Comparison of ENCODE assay signal across 1 cellular context in the genomic region with DNA sequence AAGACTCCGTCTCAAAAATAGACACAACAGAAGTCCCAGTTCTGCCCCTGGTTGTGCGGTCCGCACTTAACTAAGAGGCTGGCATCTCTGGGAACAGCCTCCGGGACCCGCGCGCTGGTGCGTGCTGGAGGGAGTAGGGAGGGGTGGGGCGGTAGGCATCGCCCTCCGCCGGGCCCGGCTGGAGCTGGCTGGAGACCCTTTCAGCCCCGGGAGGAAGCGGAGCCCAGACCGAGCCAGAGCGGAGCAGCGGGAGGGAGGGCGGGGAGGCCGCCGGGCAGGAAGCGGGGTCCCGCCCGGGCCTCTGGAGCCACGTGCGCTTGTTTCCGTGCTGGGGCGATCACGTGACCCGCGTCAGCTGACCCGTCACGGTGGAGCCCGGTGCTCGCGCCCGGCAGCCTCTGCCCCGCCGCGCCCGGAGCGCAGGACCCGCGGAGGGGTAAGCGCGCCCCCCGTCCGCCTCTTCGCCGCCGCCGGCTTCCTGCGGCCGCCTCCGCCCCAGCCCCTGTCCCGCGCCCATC.
TF ChIP-seq lines count a peak whose summit lies in the region.

Gene WDR81, plus strand, starts transcription at position 354 of the 518 bp plus-strand sequence. CDS start 256 bp downstream, outside the sequence.

TF ChIP-seq in K562, 482 proteins besides CTCF, POLR2A, EP300 and RAD21 (continued from another document and continues in another):
- TF ChIP-seq NR2C2 (CRISPR knock-in tag; IDR thresholded peaks at IDR 0.05) (0 out of 2 replicates have a peak, but pooled peaks have one; percentile 10), NR2C2 (tag; IDR thresholded peaks at IDR 0.05) (peak; percentile 41; the same call in 1 of the 2 replicates), ZNF75A (CRISPR knock-in tag; IDR thresholded peaks at IDR 0.05) (no peak), ETV1 (tag; conservative IDR thresholded peaks at IDR 0.05; ENCODE audit: low read depth) (no peak), CBFA2T3 (IDR thresholded peaks at IDR 0.05) (no peak), ZNF143 (CRISPR knock-in tag; IDR thresholded peaks at IDR 0.05) (no peak), ZFP36 (IDR thresholded peaks at IDR 0.05; ENCODE audit: low read depth, low read length, partially characterized antibody) (no peak), ZFPM2 (CRISPR knock-in tag; IDR thresholded peaks at IDR 0.05) (no peak), NR2F6 (CRISPR knock-in tag; IDR thresholded peaks at IDR 0.05) (no peak), SIN3B (IDR thresholded peaks at IDR 0.05; ENCODE audit: low read depth) (peak; percentile 92), ZNF639 (CRISPR knock-in tag; conservative IDR thresholded peaks at IDR 0.05 in 1 of 2, IDR thresholded peaks at IDR 0.05 in 1 of 2) (peak in 1 of 2 experiments; percentile 27; a peak in 1 of 4 replicates), KLF16 (IDR thresholded peaks at IDR 0.05) (no peak), IFI16 (CRISPR knock-in tag; IDR thresholded peaks at IDR 0.05) (no peak), RREB1 (CRISPR knock-in tag; IDR thresholded peaks at IDR 0.05) (no peak), FIP1L1 (IDR thresholded peaks at IDR 0.05; ENCODE audit: low read depth, low read length, poor library complexity, severe bottlenecking) (no peak), ZNF780A (CRISPR knock-in tag; IDR thresholded peaks at IDR 0.05) (no peak), MIER1 (IDR thresholded peaks at IDR 0.05; ENCODE audit: low read depth) (no peak), ZBTB33 (CRISPR knock-in tag; IDR thresholded peaks at IDR 0.05) (0 out of 2 replicates have a peak, but pooled peaks have one; percentile 22), NEUROD1 (IDR thresholded peaks at IDR 0.05; ENCODE audit: borderline replicate concordance, low read depth, low read length, partially characterized antibody) (no peak), MCM2 (IDR thresholded peaks at IDR 0.05; ENCODE audit: low read depth) (no peak), ZNF717 (CRISPR knock-in tag; IDR thresholded peaks at IDR 0.05) (no peak), ZFP30 (CRISPR knock-in tag; IDR thresholded peaks at IDR 0.05; ENCODE audit: borderline replicate concordance) (no peak), PRPF4 (IDR thresholded peaks at IDR 0.05; ENCODE audit: insufficient read depth, low read depth, low read length, poor library complexity, severe bottlenecking) (no peak), EP400 (IDR thresholded peaks at IDR 0.05) (peak; percentile 55; the same call in 1 of the 2 replicates), MYNN (IDR thresholded peaks at IDR 0.05) (no peak), MYNN (CRISPR knock-in tag; IDR thresholded peaks at IDR 0.05) (no peak), SRSF9 (IDR thresholded peaks at IDR 0.05; ENCODE audit: borderline replicate concordance, low read depth, low read length) (no peak), HIVEP1 (CRISPR knock-in tag; IDR thresholded peaks at IDR 0.05) (no peak), HEY1 (CRISPR knock-in tag; IDR thresholded peaks at IDR 0.05; ENCODE audit: borderline replicate concordance) (no peak), HOMEZ (CRISPR knock-in tag; IDR thresholded peaks at IDR 0.05) (no peak), ZNF165 (CRISPR knock-in tag; IDR thresholded peaks at IDR 0.05; ENCODE audit: borderline replicate concordance) (no peak), GATA2 (CRISPR knock-in tag; IDR thresholded peaks at IDR 0.05) (no peak), NR0B1 (IDR thresholded peaks at IDR 0.05; ENCODE audit: partially characterized antibody) (no peak), RBBP5 (IDR thresholded peaks at IDR 0.05; ENCODE audit: borderline replicate concordance, insufficient read depth, low read length, poor library complexity, severe bottlenecking) (peak; percentile 48), HNRNPUL1 (IDR thresholded peaks at IDR 0.05; ENCODE audit: low read length) (no peak), CREBBP (IDR thresholded peaks at IDR 0.05; ENCODE audit: low read depth, low read length) (no peak), ARNT (IDR thresholded peaks at IDR 0.05) (no peak)
- TF ChIP-seq, protein P1, sequence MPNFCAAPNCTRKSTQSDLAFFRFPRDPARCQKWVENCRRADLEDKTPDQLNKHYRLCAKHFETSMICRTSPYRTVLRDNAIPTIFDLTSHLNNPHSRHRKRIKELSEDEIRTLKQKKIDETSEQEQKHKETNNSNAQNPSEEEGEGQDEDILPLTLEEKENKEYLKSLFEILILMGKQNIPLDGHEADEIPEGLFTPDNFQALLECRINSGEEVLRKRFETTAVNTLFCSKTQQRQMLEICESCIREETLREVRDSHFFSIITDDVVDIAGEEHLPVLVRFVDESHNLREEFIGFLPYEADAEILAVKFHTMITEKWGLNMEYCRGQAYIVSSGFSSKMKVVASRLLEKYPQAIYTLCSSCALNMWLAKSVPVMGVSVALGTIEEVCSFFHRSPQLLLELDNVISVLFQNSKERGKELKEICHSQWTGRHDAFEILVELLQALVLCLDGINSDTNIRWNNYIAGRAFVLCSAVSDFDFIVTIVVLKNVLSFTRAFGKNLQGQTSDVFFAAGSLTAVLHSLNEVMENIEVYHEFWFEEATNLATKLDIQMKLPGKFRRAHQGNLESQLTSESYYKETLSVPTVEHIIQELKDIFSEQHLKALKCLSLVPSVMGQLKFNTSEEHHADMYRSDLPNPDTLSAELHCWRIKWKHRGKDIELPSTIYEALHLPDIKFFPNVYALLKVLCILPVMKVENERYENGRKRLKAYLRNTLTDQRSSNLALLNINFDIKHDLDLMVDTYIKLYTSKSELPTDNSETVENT (CRISPR knock-in tag; IDR thresholded peaks at IDR 0.05) = no peak
- TF ChIP-seq, protein P2, sequence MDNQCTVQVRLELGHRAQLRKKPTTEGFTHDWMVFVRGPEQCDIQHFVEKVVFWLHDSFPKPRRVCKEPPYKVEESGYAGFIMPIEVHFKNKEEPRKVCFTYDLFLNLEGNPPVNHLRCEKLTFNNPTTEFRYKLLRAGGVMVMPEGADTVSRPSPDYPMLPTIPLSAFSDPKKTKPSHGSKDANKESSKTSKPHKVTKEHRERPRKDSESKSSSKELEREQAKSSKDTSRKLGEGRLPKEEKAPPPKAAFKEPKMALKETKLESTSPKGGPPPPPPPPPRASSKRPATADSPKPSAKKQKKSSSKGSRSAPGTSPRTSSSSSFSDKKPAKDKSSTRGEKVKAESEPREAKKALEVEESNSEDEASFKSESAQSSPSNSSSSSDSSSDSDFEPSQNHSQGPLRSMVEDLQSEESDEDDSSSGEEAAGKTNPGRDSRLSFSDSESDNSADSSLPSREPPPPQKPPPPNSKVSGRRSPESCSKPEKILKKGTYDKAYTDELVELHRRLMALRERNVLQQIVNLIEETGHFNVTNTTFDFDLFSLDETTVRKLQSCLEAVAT (IDR thresholded peaks at IDR 0.05) = no peak
- TF ChIP-seq, protein P3, sequence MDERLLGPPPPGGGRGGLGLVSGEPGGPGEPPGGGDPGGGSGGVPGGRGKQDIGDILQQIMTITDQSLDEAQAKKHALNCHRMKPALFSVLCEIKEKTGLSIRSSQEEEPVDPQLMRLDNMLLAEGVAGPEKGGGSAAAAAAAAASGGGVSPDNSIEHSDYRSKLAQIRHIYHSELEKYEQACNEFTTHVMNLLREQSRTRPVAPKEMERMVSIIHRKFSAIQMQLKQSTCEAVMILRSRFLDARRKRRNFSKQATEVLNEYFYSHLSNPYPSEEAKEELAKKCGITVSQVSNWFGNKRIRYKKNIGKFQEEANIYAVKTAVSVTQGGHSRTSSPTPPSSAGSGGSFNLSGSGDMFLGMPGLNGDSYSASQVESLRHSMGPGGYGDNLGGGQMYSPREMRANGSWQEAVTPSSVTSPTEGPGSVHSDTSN (CRISPR knock-in tag; IDR thresholded peaks at IDR 0.05; ENCODE audit: low read depth) = no peak
- TF ChIP-seq, protein P3 (tag; conservative IDR thresholded peaks at IDR 0.05; ENCODE audit: low read depth) = no peak
